ENCODE assay signal across 1 cellular context in the genomic region with DNA sequence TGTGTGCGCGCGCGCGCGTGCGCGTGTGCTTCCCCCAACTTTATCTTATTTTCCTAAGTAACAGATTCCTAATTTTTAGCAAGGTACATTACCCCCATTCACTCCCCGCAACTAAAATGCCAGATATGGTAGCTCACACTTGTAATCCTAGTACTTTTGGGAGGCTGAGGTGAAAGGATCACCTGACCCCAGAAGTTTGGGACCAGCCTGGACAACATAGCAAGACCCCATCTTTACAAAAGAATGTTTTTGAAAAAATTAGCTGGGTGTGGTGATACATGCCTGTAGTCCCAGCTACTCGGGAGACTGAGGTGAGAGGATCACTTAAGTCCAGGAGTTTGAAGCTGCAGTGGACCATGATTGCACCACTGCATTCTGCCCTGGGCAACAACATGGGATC.
TF ChIP-seq lines count a peak whose summit lies in the region.

No MANE protein-coding gene starts in this region.

TF ChIP-seq in HepG2, 621 proteins besides CTCF, POLR2A, EP300 and RAD21:
- TF ChIP-seq ZNF251 (CRISPR knock-in tag; IDR thresholded peaks at IDR 0.05) (no peak), ZNF430 (CRISPR knock-in tag; IDR thresholded peaks at IDR 0.05) (no peak), FOSL1 (CRISPR knock-in tag; IDR thresholded peaks at IDR 0.05; ENCODE audit: borderline replicate concordance) (no peak), ZNF121 (CRISPR knock-in tag; IDR thresholded peaks at IDR 0.05) (peak; percentile 89)
TF ChIP-seq in HepG2: peak in this region for 1.
